2 cellular contexts compared by ENCODE assay signal in the genomic region with DNA sequence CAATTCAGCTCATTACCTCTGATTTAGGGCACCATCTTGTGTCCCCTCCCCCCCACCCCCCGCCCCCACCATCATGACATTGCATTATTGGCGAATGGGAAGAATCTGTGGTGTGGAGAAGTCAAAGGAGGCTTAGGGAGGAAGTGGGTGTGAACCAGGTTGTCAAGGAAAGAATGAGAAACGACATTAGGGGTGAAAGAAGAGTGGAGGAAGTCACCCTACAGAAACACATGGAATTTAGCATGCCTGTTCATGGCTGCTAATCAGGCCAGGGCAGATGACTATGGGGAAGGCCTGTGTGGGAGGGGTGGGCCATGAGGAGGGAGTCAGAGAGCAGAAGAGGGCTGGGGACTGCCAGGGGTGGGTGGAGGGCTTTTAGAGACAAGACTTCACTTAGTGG.
TF ChIP-seq lines count a peak whose summit lies in the region.

No MANE protein-coding gene starts in this region.

TF ChIP-seq in GM23338, 12 proteins besides CTCF, POLR2A, EP300 and RAD21 (continued from another document):
- TF ChIP-seq, protein P1, sequence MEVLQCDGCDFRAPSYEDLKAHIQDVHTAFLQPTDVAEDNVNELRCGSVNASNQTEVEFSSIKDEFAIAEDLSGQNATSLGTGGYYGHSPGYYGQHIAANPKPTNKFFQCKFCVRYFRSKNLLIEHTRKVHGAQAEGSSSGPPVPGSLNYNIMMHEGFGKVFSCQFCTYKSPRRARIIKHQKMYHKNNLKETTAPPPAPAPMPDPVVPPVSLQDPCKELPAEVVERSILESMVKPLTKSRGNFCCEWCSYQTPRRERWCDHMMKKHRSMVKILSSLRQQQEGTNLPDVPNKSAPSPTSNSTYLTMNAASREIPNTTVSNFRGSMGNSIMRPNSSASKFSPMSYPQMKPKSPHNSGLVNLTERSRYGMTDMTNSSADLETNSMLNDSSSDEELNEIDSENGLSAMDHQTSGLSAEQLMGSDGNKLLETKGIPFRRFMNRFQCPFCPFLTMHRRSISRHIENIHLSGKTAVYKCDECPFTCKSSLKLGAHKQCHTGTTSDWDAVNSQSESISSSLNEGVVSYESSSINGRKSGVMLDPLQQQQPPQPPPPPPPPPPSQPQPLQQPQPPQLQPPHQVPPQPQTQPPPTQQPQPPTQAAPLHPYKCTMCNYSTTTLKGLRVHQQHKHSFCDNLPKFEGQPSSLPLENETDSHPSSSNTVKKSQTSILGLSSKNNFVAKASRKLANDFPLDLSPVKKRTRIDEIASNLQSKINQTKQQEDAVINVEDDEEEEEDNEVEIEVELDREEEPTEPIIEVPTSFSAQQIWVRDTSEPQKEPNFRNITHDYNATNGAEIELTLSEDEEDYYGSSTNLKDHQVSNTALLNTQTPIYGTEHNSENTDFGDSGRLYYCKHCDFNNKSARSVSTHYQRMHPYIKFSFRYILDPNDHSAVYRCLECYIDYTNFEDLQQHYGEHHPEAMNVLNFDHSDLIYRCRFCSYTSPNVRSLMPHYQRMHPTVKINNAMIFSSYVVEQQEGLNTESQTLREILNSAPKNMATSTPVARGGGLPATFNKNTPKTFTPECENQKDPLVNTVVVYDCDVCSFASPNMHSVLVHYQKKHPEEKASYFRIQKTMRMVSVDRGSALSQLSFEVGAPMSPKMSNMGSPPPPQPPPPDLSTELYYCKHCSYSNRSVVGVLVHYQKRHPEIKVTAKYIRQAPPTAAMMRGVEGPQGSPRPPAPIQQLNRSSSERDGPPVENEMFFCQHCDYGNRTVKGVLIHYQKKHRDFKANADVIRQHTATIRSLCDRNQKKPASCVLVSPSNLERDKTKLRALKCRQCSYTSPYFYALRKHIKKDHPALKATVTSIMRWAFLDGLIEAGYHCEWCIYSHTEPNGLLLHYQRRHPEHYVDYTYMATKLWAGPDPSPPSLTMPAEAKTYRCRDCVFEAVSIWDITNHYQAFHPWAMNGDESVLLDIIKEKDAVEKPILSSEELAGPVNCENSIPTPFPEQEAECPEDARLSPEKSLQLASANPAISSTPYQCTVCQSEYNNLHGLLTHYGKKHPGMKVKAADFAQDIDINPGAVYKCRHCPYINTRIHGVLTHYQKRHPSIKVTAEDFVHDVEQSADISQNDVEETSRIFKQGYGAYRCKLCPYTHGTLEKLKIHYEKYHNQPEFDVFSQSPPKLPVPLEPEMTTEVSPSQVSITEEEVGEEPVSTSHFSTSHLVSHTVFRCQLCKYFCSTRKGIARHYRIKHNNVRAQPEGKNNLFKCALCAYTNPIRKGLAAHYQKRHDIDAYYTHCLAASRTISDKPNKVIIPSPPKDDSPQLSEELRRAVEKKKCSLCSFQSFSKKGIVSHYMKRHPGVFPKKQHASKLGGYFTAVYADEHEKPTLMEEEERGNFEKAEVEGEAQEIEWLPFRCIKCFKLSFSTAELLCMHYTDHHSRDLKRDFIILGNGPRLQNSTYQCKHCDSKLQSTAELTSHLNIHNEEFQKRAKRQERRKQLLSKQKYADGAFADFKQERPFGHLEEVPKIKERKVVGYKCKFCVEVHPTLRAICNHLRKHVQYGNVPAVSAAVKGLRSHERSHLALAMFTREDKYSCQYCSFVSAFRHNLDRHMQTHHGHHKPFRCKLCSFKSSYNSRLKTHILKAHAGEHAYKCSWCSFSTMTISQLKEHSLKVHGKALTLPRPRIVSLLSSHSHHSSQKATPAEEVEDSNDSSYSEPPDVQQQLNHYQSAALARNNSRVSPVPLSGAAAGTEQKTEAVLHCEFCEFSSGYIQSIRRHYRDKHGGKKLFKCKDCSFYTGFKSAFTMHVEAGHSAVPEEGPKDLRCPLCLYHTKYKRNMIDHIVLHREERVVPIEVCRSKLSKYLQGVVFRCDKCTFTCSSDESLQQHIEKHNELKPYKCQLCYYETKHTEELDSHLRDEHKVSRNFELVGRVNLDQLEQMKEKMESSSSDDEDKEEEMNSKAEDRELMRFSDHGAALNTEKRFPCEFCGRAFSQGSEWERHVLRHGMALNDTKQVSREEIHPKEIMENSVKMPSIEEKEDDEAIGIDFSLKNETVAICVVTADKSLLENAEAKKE (CRISPR knock-in tag; IDR thresholded peaks at IDR 0.05) = no peak
- no peak for TF ChIP-seq JUNB (IDR thresholded peaks at IDR 0.05; ENCODE audit: unreplicated experiment)
- TF ChIP-seq EZH2 (IDR thresholded peaks at IDR 0.05; ENCODE audit: low read depth, unreplicated experiment) = no peak

TF ChIP-seq in K562, 482 proteins besides CTCF, POLR2A, EP300 and RAD21 (continued from another document):
- TF ChIP-seq ZFP91 (CRISPR knock-in tag; IDR thresholded peaks at IDR 0.05) = no peak
- TF ChIP-seq, protein P2, sequence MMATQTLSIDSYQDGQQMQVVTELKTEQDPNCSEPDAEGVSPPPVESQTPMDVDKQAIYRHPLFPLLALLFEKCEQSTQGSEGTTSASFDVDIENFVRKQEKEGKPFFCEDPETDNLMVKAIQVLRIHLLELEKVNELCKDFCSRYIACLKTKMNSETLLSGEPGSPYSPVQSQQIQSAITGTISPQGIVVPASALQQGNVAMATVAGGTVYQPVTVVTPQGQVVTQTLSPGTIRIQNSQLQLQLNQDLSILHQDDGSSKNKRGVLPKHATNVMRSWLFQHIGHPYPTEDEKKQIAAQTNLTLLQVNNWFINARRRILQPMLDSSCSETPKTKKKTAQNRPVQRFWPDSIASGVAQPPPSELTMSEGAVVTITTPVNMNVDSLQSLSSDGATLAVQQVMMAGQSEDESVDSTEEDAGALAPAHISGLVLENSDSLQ (IDR thresholded peaks at IDR 0.05) = peak; percentile 60
- peak; percentile 32 for TF ChIP-seq EGR1 (conservative IDR thresholded peaks at IDR 0.05)
- TF ChIP-seq SPI1 (IDR thresholded peaks at IDR 0.05; ENCODE audit: borderline replicate concordance, low read depth, low read length) = peak; percentile 84
- TF ChIP-seq CUX1 (CRISPR knock-in tag; IDR thresholded peaks at IDR 0.05) = no peak
- TF ChIP-seq TAL1 (IDR thresholded peaks at IDR 0.05) = peak; percentile 41
- no peak for TF ChIP-seq SRSF1 (IDR thresholded peaks at IDR 0.05; ENCODE audit: low read depth, low read length)
- peak; percentile 44 for TF ChIP-seq DPF2 (IDR thresholded peaks at IDR 0.05)
- TF ChIP-seq VEZF1 (CRISPR knock-in tag; IDR thresholded peaks at IDR 0.05) = peak; percentile 46
- peak in 1 of 2 experiments; percentile 36; a peak in 1 of 4 replicates for TF ChIP-seq TRIM24 (IDR thresholded peaks at IDR 0.05)
- TF ChIP-seq ARID3B (CRISPR knock-in tag; IDR thresholded peaks at IDR 0.05; ENCODE audit: borderline replicate concordance) = no peak
- TF ChIP-seq TEAD4 (IDR thresholded peaks at IDR 0.05; ENCODE audit: low read length) = peak; percentile 53
- TF ChIP-seq TEAD4 (CRISPR knock-in tag; IDR thresholded peaks at IDR 0.05; ENCODE audit: borderline replicate concordance) = no peak
- TF ChIP-seq, protein P3, sequence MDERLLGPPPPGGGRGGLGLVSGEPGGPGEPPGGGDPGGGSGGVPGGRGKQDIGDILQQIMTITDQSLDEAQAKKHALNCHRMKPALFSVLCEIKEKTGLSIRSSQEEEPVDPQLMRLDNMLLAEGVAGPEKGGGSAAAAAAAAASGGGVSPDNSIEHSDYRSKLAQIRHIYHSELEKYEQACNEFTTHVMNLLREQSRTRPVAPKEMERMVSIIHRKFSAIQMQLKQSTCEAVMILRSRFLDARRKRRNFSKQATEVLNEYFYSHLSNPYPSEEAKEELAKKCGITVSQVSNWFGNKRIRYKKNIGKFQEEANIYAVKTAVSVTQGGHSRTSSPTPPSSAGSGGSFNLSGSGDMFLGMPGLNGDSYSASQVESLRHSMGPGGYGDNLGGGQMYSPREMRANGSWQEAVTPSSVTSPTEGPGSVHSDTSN (CRISPR knock-in tag; IDR thresholded peaks at IDR 0.05; ENCODE audit: low read depth) = no peak
- TF ChIP-seq, protein P3 (tag; conservative IDR thresholded peaks at IDR 0.05; ENCODE audit: low read depth) = peak; percentile 47; the same call in 1 of the 2 replicates
- TF ChIP-seq CBFA2T3 (IDR thresholded peaks at IDR 0.05) = peak; percentile 76
- TF ChIP-seq NFE2 (IDR thresholded peaks at IDR 0.05; ENCODE audit: low read depth) = peak; percentile 26; the same call in 1 of the 2 replicates
- peak; percentile 56 for TF ChIP-seq CBFA2T2 (conservative IDR thresholded peaks at IDR 0.05)
- TF ChIP-seq TCF3 (CRISPR knock-in tag; IDR thresholded peaks at IDR 0.05) = peak; percentile 34
